8 cellular contexts compared by ENCODE assay signal in the genomic region with DNA sequence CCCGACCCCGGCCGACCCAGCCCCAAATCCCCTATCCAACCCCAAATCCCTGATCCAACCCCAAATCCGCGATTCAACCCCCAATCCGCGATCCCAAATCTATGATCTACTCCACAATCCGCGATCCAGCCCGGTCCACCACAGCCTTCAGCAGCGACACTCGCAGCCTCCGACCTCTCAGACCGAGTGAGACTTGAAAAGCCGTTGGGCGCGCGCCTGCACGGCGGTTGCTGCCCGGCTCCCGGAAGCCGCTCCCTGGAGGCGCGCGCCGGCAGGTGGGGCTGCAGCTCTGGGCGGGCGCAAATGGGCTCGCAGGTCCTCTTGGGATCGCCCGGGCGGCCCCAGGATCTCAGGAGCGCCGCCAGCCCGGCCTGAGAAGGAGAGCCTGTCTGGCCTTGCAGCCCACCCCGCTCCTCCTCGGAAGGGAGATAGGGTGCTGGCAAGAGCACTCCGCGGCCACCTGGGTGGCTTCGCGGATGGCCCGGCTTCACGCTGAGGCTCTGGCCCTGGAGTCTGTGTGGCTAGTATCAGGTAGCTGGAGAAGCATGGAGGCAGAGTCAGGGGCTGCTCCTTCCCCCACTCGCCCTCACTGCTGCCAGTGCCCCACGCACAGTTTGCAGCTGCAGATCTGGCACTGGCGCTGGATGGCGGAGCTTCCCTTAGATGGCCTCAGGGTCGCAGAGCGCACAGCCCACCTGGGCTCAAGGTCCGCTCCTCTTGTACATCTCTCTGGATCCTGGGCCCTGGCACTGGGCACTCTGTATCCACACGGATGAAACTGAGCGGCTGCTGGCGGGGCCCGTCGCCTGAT.
DNase-seq lines count a peak whose midpoint lies in the region; ATAC-seq and TF ChIP-seq lines count a peak whose summit lies in the region.
"Not testable (repeated sequence)": the region's sequence is repeated elsewhere in the genome, so short reads cannot be mapped to it uniquely, and the experiment has no call there.

No MANE protein-coding gene starts in this region.

- H3K14ac ChIP-seq in neuronal stem cell (ENCODE audit: low read length), result not testable (repeated sequence)

- H3K9me3 Mint-ChIP-seq in activated naive CD4-positive, alpha-beta T cell treated with anti-CD3 and anti-CD28 coated beads, Interleukin-2, amount 10 ng/mL, durations not matched to agents 7 days and 5 days, result not testable (repeated sequence)
- peaks cover 0 to 14% (median 6%) of the 10 kb centered on the region in 6 donors for H3K9me3 Mint-ChIP-seq in immature natural killer cell

- H2BK5ac ChIP-seq in neuronal stem cell (ENCODE audit: low read length), result not testable (repeated sequence)

- not testable (repeated sequence) for H3K4me1 ChIP-seq in neuronal stem cell (ENCODE audit: control insufficient read depth in 2 of 2, insufficient read depth in 1 of 2, low read depth in 1 of 2, low read length in 2 of 2); thyroid gland

- H2AK5ac ChIP-seq in neuronal stem cell (ENCODE audit: low read depth, low read length), result not testable (repeated sequence)

- not testable (repeated sequence) for H3K4me1 Mint-ChIP-seq in T-helper 17 cell; activated naive CD4-positive, alpha-beta T cell treated with anti-CD3 and anti-CD28 coated beads, Interleukin-2, amount 10 ng/mL, durations not matched to agents 7 days and 5 days; immature natural killer cell

- peak overlapping the region; percentile 57 for H3K4me2 ChIP-seq in neuronal stem cell (ENCODE audit: insufficient read depth, low read length, poor library complexity, severe bottlenecking)

- H4K8ac ChIP-seq in neuronal stem cell (ENCODE audit: low read depth, low read length), result not testable (repeated sequence)

- not testable (repeated sequence) for H3K9me3 ChIP-seq in T-helper 17 cell (ENCODE audit: control insufficient read depth, low read length, poor library complexity, severe bottlenecking); neuronal stem cell (replicated peaks in 1 of 2; ENCODE audit: control insufficient read depth in 2 of 2, insufficient read depth in 1 of 2, low read depth in 1 of 2, low read length in 2 of 2); thyroid gland

- H3K27me3 Mint-ChIP-seq in T-helper 17 cell; immature natural killer cell (ENCODE audit: low read depth in 3 of 3): not testable (repeated sequence)
- H3K27me3 Mint-ChIP-seq in activated naive CD4-positive, alpha-beta T cell treated with anti-CD3 and anti-CD28 coated beads, Interleukin-2, amount 10 ng/mL, durations not matched to agents 7 days and 5 days, result peaks cover 22% of the 10 kb centered on the region

- H3K9ac ChIP-seq in neuronal stem cell (ENCODE audit: low read depth, low read length, poor library complexity), result not testable (repeated sequence)

- not testable (repeated sequence) for ATAC-seq in T-helper 17 cell

- H3K36me3 ChIP-seq in neuronal stem cell (replicated peaks in 1 of 2; ENCODE audit: control insufficient read depth in 2 of 2, insufficient read depth in 2 of 2, low read length in 2 of 2); thyroid gland: not testable (repeated sequence)

- H2BK12ac ChIP-seq in neuronal stem cell (ENCODE audit: low read length), result not testable (repeated sequence)

- not testable (repeated sequence) for H3K36me3 Mint-ChIP-seq in T-helper 17 cell (ENCODE audit: low read depth); activated naive CD4-positive, alpha-beta T cell treated with anti-CD3 and anti-CD28 coated beads, Interleukin-2, amount 10 ng/mL, durations not matched to agents 7 days and 5 days; immature natural killer cell

- not testable (repeated sequence) for H3K4ac ChIP-seq in neuronal stem cell (ENCODE audit: low read length)

- WGBS in neuronal stem cell (ENCODE audit: extremely low coverage in 2 of 2, insufficient read length in 2 of 2, insufficient replicate concordance in 1 of 2), 2 donors, result no CpG with 5 or more reads among the region's 56 CpGs
- WGBS in thyroid gland, 2 donors, result 7 to 11% methylated on average over 16 to 19 of the region's 56 CpGs

- H3K4me3 Mint-ChIP-seq in T-helper 17 cell (peak overlapping the region; percentile 60), immature natural killer cell (peak overlapping the region in 3 of 5 donors; percentile 36 to 70 (median 68))
- H3K4me3 Mint-ChIP-seq in activated naive CD4-positive, alpha-beta T cell treated with anti-CD3 and anti-CD28 coated beads, Interleukin-2, amount 10 ng/mL, durations not matched to agents 7 days and 5 days, result peak overlapping the region; percentile 81

- H2BK15ac ChIP-seq in neuronal stem cell (ENCODE audit: low read length), result not testable (repeated sequence)

- H3K18ac ChIP-seq in neuronal stem cell (ENCODE audit: low read length), result not testable (repeated sequence)

- not testable (repeated sequence) for H3K79me1 ChIP-seq in neuronal stem cell (ENCODE audit: low read depth, low read length)

- H3K27ac ChIP-seq in neuronal stem cell (replicated peaks; ENCODE audit: low read length); thyroid gland: not testable (repeated sequence)

- CTCF ChIA-PET in activated naive CD4-positive, alpha-beta T cell treated with anti-CD3 and anti-CD28 coated beads, Interleukin-2, amount 10 ng/mL, durations not matched to agents 7 days and 5 days (lab: Charles Lee), result not testable (repeated sequence)

- intact Hi-C loops in thyroid gland (cut with DNase I), result not testable (repeated sequence)

- not testable (repeated sequence) for H3K23ac ChIP-seq in neuronal stem cell (ENCODE audit: low read depth, low read length, poor library complexity)

- not testable (repeated sequence) for H2BK120ac ChIP-seq in neuronal stem cell (ENCODE audit: low read depth, low read length)

- not testable (repeated sequence) for H3K27me3 ChIP-seq in neuronal stem cell (ENCODE audit: control insufficient read depth in 3 of 3, insufficient read depth in 3 of 3, low read depth in 1 of 3, low read length in 3 of 3); thyroid gland

- H3K4me3 ChIP-seq in neuronal stem cell (ENCODE audit: low read length in 2 of 2), result peak overlapping the region in 1 of 2 donors; percentile 74
- not testable (repeated sequence) for H3K4me3 ChIP-seq in thyroid gland (replicated peaks in 1 of 3)

- not testable (repeated sequence) for H2AFZ ChIP-seq in neuronal stem cell (ENCODE audit: low read length)

- TF ChIP-seq CTCF in thyroid gland (IDR thresholded peaks at IDR 0.05), result peak in 1 of 6 experiments; percentile 35

- not testable (repeated sequence) for H4K91ac ChIP-seq in neuronal stem cell (ENCODE audit: low read depth, low read length, poor library complexity)

- TF ChIP-seq POLR2A in erythroblast (IDR thresholded peaks at IDR 0.05; ENCODE audit: low read length), result not testable (repeated sequence)
- peak in 1 of 2 donors; percentile 31 for TF ChIP-seq POLR2A in thyroid gland (IDR thresholded peaks at IDR 0.05)

- DNase-seq in Daoy (ENCODE audit: low read depth) (peak; percentile 81), NCI-H2227 treated with DMSO at 0.1 percent for 48 hours (lab: John Stamatoyannopoulos, UW) (peak; percentile 2), T-helper 17 cell (peak in 1 of 3 donors; percentile 8), erythroblast (lab: John Stamatoyannopoulos, UW) (peak; percentile 3 to 6), neuronal stem cell (ENCODE audit: low spot score) (peak; percentile 40), thyroid gland (peak; percentile 81 to 86)
- peak; percentile 57 for DNase-seq in activated naive CD4-positive, alpha-beta T cell treated with anti-CD3 and anti-CD28 coated beads, Interleukin-2, amount 10 ng/mL, durations not matched to agents 7 days and 5 days
- not testable (repeated sequence) for DNase-seq in immature natural killer cell

- H3K27ac Mint-ChIP-seq in T-helper 17 cell, immature natural killer cell: not testable (repeated sequence)
- peak overlapping the region; percentile 70 for H3K27ac Mint-ChIP-seq in activated naive CD4-positive, alpha-beta T cell treated with anti-CD3 and anti-CD28 coated beads, Interleukin-2, amount 10 ng/mL, durations not matched to agents 7 days and 5 days
